25 cellular contexts compared by ENCODE assay signal in the genomic region with DNA sequence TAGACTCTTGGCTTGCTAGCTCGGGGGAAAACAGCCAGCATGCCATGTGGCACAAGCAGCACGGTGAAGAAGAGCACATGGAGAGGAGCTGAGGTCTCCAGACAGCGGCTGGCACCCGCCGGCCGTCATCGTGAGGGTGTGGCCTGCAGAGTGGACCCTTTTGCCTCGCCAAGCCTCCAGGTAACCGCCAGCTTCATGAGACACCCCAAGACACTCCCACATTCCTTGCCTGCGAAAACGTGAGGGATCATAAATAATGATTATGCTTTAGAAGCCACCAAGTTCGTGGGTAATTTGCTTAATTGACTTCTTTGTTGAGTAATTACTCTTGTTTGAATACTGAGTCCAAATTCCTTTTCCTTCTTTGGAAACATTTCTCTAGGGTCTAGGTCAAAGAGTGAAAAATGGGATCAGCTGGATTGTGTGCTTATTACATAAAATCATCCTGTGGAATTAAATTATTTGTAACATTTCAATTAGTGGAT. TPM values are rescaled to one million over a fixed set of nuclear protein-coding genes. Genes with fewer than 3 reads are reported as not detected.
A peak's percentile ranks its signal among the peaks of the same experiment; 100 is the strongest.
DNase-seq lines count a peak whose midpoint lies in the region; ATAC-seq, FAIRE-seq and TF ChIP-seq lines count a peak whose summit lies in the region.
"Had no signal": no experiment of that assay in that cellular context is flagged by ENCODE, and none has a peak within 500 bp of the region (broad histone marks: within the 10 kb centered on the region; RNA-seq: fewer than 3 reads in every experiment).

No MANE protein-coding gene starts in this region.

- FAIRE-seq in pancreas (lab: Jason Lieb, UNC) = no peak
- FAIRE-seq: G401.6, GM18507 had no signal

- no peaks in the 10 kb centered on the region for H3K9me3 ChIP-seq in pancreas
- H3K9me3 ChIP-seq: BLaER1, SK-N-SH had no signal

- DNase-seq in NCI-H69 (lab: John Stamatoyannopoulos, UW) (peak; percentile 88), cerebellar cortex (ENCODE audit: low spot score) (peak; percentile 5), left lobe of liver (ENCODE audit: low spot score) (peak; percentile 86), NOMO-1 treated with DMSO at 0.1 percent for 48 hours (lab: John Stamatoyannopoulos, UW; ENCODE audit: unreplicated experiment) (no peak), pancreas (no peak)
- peak; percentile 11 for DNase-seq in stimulated activated CD8-positive, alpha-beta memory T cell treated with anti-CD3 and anti-CD28 coated beads, Interleukin-4, amount 100 ng/mL, for 48 hours
- no peak for DNase-seq in stimulated activated CD4-positive, alpha-beta T cell treated with anti-CD3 and anti-CD28 coated beads, Interleukin-15, amount 100 ng/mL, for 24 hours
- DNase-seq: ACHN; CD4-positive, alpha-beta T cell; COR-L47; GOT3; HCEC 1CT; KG1; NCI-H1092 treated with DMSO at 0.1 percent for 48 hours; NCI-H1436 treated with DMSO at 0.1 percent for 48 hours; NCI-H1930; NCI-H2227 treated with DMSO at 0.1 percent for 48 hours; NCI-H510A; SIG-M5; SK-N-SH had no signal

- ATAC-seq in left lobe of liver = peak; percentile 81
- ATAC-seq in pancreas = no peak

- H3K27ac ChIP-seq in pancreas = no peak overlapping the region
- H3K27ac ChIP-seq: BLaER1, RWPE1 had no signal

- no peaks in the 10 kb centered on the region for H3K36me3 ChIP-seq in pancreas
- H3K36me3 ChIP-seq: BLaER1 had no signal

- H3K4me3 ChIP-seq in pancreas = no peak overlapping the region
- H3K4me3 ChIP-seq: BLaER1 had no signal

- WGBS in pancreas, 2 donors = 81 to 85% methylated on average over 12 of the region's 12 CpGs

- intact Hi-C loops in pancreas (cut with DNase I) = no loop called here

- H3K27me3 ChIP-seq in pancreas = no peaks in the 10 kb centered on the region
- H3K27me3 ChIP-seq: BLaER1 had no signal

- peaks cover 9 to 12% (median 10%) of the 10 kb centered on the region in 3 donors for H3K4me1 ChIP-seq in pancreas
- H3K4me1 ChIP-seq: BLaER1 had no signal

- no peak for TF ChIP-seq CTCF in pancreas (IDR thresholded peaks at IDR 0.05)

RNA-seq across cellular contexts. Expression of a gene that starts 23.2 kb away (rescaled TPM):
- total RNA-seq in left lobe of liver (7.3 TPM), pancreas (1 to 10 TPM; 3.6 to 8.7 (median 5.9) TPM)
- 1 to 10 TPM; 4.1 to 9.7 TPM for polyA plus RNA-seq in pancreas
- total RNA-seq: HT1080 had no signal

Comparison
In these comparisons a context has a peak if more than half of its experiments do, and no peak if none do; other contexts are left out.
1. DNase-seq: peak in NCI-H69 (single experiment), cerebellar cortex (single experiment), left lobe of liver (single experiment) and stimulated activated CD8-positive, alpha-beta memory T cell treated with anti-CD3 and anti-CD28 coated beads, Interleukin-4, amount 100 ng/mL, for 48 hours (single experiment); none in NOMO-1 treated with DMSO at 0.1 percent for 48 hours (single experiment), stimulated activated CD4-positive, alpha-beta T cell treated with anti-CD3 and anti-CD28 coated beads, Interleukin-15, amount 100 ng/mL, for 24 hours (single experiment) and pancreas (0 of 6).